In the genomic region with DNA sequence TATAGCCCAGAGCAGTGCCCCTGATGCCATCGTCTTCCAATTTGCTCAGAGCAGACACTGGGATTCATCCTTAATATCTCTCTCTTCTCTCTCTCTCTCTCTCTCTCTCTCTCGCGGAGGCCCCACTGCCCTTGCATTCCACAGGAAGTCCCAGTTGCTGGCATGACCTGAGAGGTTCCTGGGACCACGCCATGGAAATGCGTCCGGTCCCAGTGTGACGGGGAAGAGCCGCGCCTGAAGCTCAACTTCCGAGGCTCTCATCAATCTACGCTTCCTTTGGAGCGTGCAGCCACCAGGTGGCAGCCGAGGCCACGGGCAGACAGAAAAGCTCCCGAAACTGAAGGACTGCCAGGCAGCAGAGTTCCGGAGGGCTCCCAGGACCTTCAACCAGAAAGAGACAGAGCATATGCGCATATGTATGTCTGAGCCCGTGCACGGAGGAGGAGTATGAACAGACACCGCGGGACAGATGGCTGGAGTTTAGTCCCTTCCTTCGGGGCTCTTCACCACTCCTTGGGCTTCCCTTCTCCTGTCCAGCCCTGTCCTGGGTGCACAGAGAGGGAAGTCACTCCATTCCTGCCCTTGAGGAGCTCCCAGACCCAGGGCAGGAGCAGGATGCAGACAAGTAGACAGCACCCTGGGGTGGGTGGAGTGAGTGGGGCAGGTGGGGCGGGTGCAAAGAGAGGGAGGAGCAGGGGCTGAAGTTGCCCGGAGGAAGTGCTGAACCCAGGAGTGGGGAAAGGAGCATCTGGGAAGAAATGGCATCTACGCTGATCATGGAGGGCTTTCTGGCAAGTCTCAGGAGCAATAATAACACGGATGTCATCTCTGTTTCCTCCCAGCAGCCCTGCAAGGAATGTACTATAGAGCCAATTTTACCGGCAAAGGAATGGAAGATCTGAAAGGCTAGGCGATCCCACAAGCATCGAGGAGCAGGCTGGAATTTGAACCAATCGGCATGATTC, we compare ENCODE assay signal across 1 cellular context.
TF ChIP-seq lines count a peak whose summit lies in the region.

No MANE protein-coding gene starts in this region.

TF ChIP-seq in K562, 482 proteins besides CTCF, POLR2A, EP300 and RAD21 (continued from another document and continues in another):
- TF ChIP-seq, protein P1, sequence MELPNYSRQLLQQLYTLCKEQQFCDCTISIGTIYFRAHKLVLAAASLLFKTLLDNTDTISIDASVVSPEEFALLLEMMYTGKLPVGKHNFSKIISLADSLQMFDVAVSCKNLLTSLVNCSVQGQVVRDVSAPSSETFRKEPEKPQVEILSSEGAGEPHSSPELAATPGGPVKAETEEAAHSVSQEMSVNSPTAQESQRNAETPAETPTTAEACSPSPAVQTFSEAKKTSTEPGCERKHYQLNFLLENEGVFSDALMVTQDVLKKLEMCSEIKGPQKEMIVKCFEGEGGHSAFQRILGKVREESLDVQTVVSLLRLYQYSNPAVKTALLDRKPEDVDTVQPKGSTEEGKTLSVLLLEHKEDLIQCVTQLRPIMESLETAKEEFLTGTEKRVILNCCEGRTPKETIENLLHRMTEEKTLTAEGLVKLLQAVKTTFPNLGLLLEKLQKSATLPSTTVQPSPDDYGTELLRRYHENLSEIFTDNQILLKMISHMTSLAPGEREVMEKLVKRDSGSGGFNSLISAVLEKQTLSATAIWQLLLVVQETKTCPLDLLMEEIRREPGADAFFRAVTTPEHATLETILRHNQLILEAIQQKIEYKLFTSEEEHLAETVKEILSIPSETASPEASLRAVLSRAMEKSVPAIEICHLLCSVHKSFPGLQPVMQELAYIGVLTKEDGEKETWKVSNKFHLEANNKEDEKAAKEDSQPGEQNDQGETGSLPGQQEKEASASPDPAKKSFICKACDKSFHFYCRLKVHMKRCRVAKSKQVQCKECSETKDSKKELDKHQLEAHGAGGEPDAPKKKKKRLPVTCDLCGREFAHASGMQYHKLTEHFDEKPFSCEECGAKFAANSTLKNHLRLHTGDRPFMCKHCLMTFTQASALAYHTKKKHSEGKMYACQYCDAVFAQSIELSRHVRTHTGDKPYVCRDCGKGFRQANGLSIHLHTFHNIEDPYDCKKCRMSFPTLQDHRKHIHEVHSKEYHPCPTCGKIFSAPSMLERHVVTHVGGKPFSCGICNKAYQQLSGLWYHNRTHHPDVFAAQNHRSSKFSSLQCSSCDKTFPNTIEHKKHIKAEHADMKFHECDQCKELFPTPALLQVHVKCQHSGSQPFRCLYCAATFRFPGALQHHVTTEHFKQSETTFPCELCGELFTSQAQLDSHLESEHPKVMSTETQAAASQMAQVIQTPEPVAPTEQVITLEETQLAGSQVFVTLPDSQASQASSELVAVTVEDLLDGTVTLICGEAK (IDR thresholded peaks at IDR 0.05): peak; percentile 79
- TF ChIP-seq, protein P1 (CRISPR knock-in tag; IDR thresholded peaks at IDR 0.05): no peak
- TF ChIP-seq EP400 (IDR thresholded peaks at IDR 0.05): peak; percentile 74
- no peak for TF ChIP-seq NR2F6 (CRISPR knock-in tag; IDR thresholded peaks at IDR 0.05)
- TF ChIP-seq ZEB2 (IDR thresholded peaks at IDR 0.05): peak; percentile 15; the same call in 1 of the 2 replicates
- no peak for TF ChIP-seq NELFE (IDR thresholded peaks at IDR 0.05; ENCODE audit: insufficient read depth, insufficient read length)
- TF ChIP-seq, protein P2, sequence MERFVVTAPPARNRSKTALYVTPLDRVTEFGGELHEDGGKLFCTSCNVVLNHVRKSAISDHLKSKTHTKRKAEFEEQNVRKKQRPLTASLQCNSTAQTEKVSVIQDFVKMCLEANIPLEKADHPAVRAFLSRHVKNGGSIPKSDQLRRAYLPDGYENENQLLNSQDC (CRISPR knock-in tag; IDR thresholded peaks at IDR 0.05): no peak
- peak; percentile 65 for TF ChIP-seq SOX6 (IDR thresholded peaks at IDR 0.05)
- TF ChIP-seq HNRNPUL1 (IDR thresholded peaks at IDR 0.05; ENCODE audit: low read length): peak; percentile 22; the same call in 1 of the 2 replicates
- TF ChIP-seq, protein P3, sequence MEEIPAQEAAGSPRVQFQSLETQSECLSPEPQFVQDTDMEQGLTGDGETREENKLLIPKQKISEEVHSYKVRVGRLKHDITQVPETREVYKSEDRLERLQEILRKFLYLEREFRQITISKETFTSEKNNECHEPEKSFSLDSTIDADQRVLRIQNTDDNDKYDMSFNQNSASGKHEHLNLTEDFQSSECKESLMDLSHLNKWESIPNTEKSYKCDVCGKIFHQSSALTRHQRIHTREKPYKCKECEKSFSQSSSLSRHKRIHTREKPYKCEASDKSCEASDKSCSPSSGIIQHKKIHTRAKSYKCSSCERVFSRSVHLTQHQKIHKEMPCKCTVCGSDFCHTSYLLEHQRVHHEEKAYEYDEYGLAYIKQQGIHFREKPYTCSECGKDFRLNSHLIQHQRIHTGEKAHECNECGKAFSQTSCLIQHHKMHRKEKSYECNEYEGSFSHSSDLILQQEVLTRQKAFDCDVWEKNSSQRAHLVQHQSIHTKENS (CRISPR knock-in tag; IDR thresholded peaks at IDR 0.05): no peak
- TF ChIP-seq, protein P4, sequence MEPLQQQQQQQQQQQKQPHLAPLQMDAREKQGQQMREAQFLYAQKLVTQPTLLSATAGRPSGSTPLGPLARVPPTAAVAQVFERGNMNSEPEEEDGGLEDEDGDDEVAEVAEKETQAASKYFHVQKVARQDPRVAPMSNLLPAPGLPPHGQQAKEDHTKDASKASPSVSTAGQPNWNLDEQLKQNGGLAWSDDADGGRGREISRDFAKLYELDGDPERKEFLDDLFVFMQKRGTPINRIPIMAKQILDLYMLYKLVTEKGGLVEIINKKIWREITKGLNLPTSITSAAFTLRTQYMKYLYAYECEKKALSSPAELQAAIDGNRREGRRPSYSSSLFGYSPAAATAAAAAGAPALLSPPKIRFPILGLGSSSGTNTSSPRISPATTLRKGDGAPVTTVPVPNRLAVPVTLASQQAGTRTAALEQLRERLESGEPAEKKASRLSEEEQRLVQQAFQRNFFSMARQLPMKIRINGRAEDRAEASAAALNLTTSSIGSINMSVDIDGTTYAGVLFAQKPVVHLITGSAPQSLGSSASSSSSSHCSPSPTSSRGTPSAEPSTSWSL (CRISPR knock-in tag; IDR thresholded peaks at IDR 0.05; ENCODE audit: borderline replicate concordance): no peak
- peak; percentile 95 for TF ChIP-seq SIN3B (IDR thresholded peaks at IDR 0.05; ENCODE audit: low read depth)
- TF ChIP-seq, protein P5, sequence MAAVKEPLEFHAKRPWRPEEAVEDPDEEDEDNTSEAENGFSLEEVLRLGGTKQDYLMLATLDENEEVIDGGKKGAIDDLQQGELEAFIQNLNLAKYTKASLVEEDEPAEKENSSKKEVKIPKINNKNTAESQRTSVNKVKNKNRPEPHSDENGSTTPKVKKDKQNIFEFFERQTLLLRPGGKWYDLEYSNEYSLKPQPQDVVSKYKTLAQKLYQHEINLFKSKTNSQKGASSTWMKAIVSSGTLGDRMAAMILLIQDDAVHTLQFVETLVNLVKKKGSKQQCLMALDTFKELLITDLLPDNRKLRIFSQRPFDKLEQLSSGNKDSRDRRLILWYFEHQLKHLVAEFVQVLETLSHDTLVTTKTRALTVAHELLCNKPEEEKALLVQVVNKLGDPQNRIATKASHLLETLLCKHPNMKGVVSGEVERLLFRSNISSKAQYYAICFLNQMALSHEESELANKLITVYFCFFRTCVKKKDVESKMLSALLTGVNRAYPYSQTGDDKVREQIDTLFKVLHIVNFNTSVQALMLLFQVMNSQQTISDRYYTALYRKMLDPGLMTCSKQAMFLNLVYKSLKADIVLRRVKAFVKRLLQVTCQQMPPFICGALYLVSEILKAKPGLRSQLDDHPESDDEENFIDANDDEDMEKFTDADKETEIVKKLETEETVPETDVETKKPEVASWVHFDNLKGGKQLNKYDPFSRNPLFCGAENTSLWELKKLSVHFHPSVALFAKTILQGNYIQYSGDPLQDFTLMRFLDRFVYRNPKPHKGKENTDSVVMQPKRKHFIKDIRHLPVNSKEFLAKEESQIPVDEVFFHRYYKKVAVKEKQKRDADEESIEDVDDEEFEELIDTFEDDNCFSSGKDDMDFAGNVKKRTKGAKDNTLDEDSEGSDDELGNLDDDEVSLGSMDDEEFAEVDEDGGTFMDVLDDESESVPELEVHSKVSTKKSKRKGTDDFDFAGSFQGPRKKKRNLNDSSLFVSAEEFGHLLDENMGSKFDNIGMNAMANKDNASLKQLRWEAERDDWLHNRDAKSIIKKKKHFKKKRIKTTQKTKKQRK (IDR thresholded peaks at IDR 0.05; ENCODE audit: borderline replicate concordance, low read depth, low read length): no peak
- no peak for TF ChIP-seq HMG20A (CRISPR knock-in tag; conservative IDR thresholded peaks at IDR 0.05)
- peak; percentile 56; the same call in 1 of the 2 replicates for TF ChIP-seq ARID1B (IDR thresholded peaks at IDR 0.05)
- TF ChIP-seq HSF4 (CRISPR knock-in tag; IDR thresholded peaks at IDR 0.05; ENCODE audit: borderline replicate concordance): no peak
- TF ChIP-seq, protein P6, sequence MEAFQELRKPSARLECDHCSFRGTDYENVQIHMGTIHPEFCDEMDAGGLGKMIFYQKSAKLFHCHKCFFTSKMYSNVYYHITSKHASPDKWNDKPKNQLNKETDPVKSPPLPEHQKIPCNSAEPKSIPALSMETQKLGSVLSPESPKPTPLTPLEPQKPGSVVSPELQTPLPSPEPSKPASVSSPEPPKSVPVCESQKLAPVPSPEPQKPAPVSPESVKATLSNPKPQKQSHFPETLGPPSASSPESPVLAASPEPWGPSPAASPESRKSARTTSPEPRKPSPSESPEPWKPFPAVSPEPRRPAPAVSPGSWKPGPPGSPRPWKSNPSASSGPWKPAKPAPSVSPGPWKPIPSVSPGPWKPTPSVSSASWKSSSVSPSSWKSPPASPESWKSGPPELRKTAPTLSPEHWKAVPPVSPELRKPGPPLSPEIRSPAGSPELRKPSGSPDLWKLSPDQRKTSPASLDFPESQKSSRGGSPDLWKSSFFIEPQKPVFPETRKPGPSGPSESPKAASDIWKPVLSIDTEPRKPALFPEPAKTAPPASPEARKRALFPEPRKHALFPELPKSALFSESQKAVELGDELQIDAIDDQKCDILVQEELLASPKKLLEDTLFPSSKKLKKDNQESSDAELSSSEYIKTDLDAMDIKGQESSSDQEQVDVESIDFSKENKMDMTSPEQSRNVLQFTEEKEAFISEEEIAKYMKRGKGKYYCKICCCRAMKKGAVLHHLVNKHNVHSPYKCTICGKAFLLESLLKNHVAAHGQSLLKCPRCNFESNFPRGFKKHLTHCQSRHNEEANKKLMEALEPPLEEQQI (IDR thresholded peaks at IDR 0.05): peak; percentile 71; the same call in 1 of the 2 replicates
- TF ChIP-seq SMARCC2 (IDR thresholded peaks at IDR 0.05; ENCODE audit: low read depth): no peak
- no peak for TF ChIP-seq MAFG (tag; conservative IDR thresholded peaks at IDR 0.05)
- TF ChIP-seq ZNF583 (CRISPR knock-in tag; IDR thresholded peaks at IDR 0.05): no peak
- TF ChIP-seq, protein P7, sequence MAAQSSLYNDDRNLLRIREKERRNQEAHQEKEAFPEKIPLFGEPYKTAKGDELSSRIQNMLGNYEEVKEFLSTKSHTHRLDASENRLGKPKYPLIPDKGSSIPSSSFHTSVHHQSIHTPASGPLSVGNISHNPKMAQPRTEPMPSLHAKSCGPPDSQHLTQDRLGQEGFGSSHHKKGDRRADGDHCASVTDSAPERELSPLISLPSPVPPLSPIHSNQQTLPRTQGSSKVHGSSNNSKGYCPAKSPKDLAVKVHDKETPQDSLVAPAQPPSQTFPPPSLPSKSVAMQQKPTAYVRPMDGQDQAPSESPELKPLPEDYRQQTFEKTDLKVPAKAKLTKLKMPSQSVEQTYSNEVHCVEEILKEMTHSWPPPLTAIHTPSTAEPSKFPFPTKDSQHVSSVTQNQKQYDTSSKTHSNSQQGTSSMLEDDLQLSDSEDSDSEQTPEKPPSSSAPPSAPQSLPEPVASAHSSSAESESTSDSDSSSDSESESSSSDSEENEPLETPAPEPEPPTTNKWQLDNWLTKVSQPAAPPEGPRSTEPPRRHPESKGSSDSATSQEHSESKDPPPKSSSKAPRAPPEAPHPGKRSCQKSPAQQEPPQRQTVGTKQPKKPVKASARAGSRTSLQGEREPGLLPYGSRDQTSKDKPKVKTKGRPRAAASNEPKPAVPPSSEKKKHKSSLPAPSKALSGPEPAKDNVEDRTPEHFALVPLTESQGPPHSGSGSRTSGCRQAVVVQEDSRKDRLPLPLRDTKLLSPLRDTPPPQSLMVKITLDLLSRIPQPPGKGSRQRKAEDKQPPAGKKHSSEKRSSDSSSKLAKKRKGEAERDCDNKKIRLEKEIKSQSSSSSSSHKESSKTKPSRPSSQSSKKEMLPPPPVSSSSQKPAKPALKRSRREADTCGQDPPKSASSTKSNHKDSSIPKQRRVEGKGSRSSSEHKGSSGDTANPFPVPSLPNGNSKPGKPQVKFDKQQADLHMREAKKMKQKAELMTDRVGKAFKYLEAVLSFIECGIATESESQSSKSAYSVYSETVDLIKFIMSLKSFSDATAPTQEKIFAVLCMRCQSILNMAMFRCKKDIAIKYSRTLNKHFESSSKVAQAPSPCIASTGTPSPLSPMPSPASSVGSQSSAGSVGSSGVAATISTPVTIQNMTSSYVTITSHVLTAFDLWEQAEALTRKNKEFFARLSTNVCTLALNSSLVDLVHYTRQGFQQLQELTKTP (IDR thresholded peaks at IDR 0.05; ENCODE audit: low read depth in 1 of 2, partially characterized antibody in 2 of 2): peak in 1 of 2 experiments; percentile 91
- TF ChIP-seq, protein P8, sequence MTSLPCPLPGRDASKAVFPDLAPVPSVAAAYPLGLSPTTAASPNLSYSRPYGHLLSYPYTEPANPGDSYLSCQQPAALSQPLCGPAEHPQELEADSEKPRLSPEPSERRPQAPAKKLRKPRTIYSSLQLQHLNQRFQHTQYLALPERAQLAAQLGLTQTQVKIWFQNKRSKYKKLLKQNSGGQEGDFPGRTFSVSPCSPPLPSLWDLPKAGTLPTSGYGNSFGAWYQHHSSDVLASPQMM (CRISPR knock-in tag; IDR thresholded peaks at IDR 0.05): no peak
- peak; percentile 59 for TF ChIP-seq ZNF766 (CRISPR knock-in tag; conservative IDR thresholded peaks at IDR 0.05)
- TF ChIP-seq ZNF212 (CRISPR knock-in tag; IDR thresholded peaks at IDR 0.05): no peak
- TF ChIP-seq XRCC4 (IDR thresholded peaks at IDR 0.05; ENCODE audit: extremely low read depth, insufficient read depth, insufficient read length): no peak
